In the genomic region with DNA sequence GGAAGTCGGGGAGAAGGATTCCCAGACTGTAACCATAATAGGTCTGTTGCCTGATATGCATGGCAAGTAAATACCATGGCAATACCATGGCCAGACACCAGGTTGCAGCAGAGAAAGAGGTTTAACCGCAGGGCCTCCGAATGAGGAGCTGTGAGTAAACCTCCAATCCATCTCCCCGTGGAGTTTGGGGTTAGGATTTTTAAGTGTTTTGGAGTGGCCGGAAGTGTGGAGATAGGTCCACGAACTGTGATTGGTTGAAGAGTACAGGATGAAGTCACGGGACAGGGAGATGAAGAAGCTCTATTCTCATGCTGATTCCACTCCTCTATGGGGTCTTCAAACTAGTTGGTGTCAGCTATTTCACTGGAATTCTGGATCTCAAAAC, we compare ENCODE assay signal across 8 cellular contexts.
DNase-seq lines count a peak whose midpoint lies in the region; ATAC-seq and TF ChIP-seq lines count a peak whose summit lies in the region.

No MANE protein-coding gene starts in this region.

- POLR2A ChIA-PET in A673 (lab: Charles Lee; ENCODE audit: low non-redundant PET), result no interaction called here
- POLR2A ChIA-PET in MCF 10A (lab: Yijun Ruan, JAX), result interaction anchor here (0.6 to 1.3 kb wide), 4 partner anchors 156 to 431 kb away, joined by 3 to 5 read pairs (median 4); no protein-coding TSS in a partner anchor

- no peaks in the 10 kb centered on the region for H3K9me3 Mint-ChIP-seq in MCF 10A (ENCODE audit: unreplicated experiment)

- H3K4me3 Mint-ChIP-seq in MCF 10A (ENCODE audit: unreplicated experiment), result no peak overlapping the region

- peak; percentile 83 for ATAC-seq in HG02678 (IDR thresholded peaks at IDR 0.05; ENCODE audit: unreplicated experiment)

- BruUV-seq in A673 (replicated peaks; lab: Mats Ljungman, UMichigan) (no TSS peak), MCF 10A (replicated peaks; lab: Mats Ljungman, UMichigan) (no TSS peak)

- peak; percentile 83 for DNase-seq in A673 (ENCODE audit: low spot score)
- peak; percentile 59 for DNase-seq in GM13976 (ENCODE audit: low spot score)
- DNase-seq in NAMALWA (ENCODE audit: low spot score), result peak; percentile 56
- DNase-seq in T follicular helper cell (ENCODE audit: low read depth), result peak; percentile 12
- DNase-seq in MCF 10A (ENCODE audit: unreplicated experiment), result peak; percentile 77
- peak; percentile 87 for DNase-seq in inferior parietal cortex (ENCODE audit: extremely low spot score)
- DNase-seq in stimulated activated CD4-positive, alpha-beta T cell treated with anti-CD3 and anti-CD28 coated beads, Interleukin-15, amount 100 ng/mL, for 24 hours, result peak; percentile 68

- no peaks in the 10 kb centered on the region for H3K4me1 ChIP-seq in A673 (ENCODE audit: insufficient read depth, low read length, poor library complexity, severe bottlenecking)

- H3K36me3 ChIP-seq in A673 (ENCODE audit: insufficient read depth, low read length, poor library complexity, severe bottlenecking), result no peaks in the 10 kb centered on the region

- no peak overlapping the region for H3K4me3 ChIP-seq in A673 (ENCODE audit: low read depth, low read length, poor library complexity, severe bottlenecking)

- CTCF ChIA-PET in A673 (lab: Charles Lee) (interaction anchor here (0.6 to 1.1 kb wide), 5 partner anchors 113 to 595 kb away, joined by 3 to 21 read pairs (median 4); no protein-coding TSS in a partner anchor), MCF 10A (lab: Yijun Ruan, JAX) (interaction anchor here (0.6 to 3.8 kb wide), 31 partner anchors 11 to 425 kb away, joined by 3 to 58 read pairs (median 3); no protein-coding TSS in a partner anchor)

- intact Hi-C loops in A673 (cut with micrococcal nuclease; ENCODE audit: unreplicated experiment) (loop anchor here (1.0 kb wide), 1 partner anchor 194 kb away; no protein-coding TSS in a partner anchor), MCF 10A (cut with micrococcal nuclease) (loop anchor here (1.0 to 5.0 kb wide), 4 partner anchors 194 to 424 kb away; no protein-coding TSS in a partner anchor)

- no peaks in the 10 kb centered on the region for H3K27me3 ChIP-seq in A673 (replicated peaks; ENCODE audit: insufficient read depth, low read depth, low read length, poor library complexity)

- TF ChIP-seq CTCF in A673 (conservative IDR thresholded peaks at IDR 0.05; ENCODE audit: low read depth, low read length), result peak; percentile 65
- peak; percentile 54 for TF ChIP-seq CTCF in GM13976 (IDR thresholded peaks at IDR 0.05; ENCODE audit: borderline replicate concordance, control extremely low read depth, extremely low read depth, insufficient read depth, missing control alignments)
- peak; percentile 59 for TF ChIP-seq CTCF in MCF 10A (IDR thresholded peaks at IDR 0.05; ENCODE audit: unreplicated experiment)

- H3K27ac ChIP-seq in A673 (ENCODE audit: low read depth, low read length, poor library complexity, severe bottlenecking), result no peak overlapping the region

- in situ Hi-C loops in GM13976 (cut with MboI; ENCODE audit: low sequenced_read_pairs, unreplicated experiment), result loop anchor here (5.0 kb wide), 1 partner anchor 196 kb away; no protein-coding TSS in a partner anchor

- peaks cover 11% of the 10 kb centered on the region for H3K27me3 Mint-ChIP-seq in MCF 10A (ENCODE audit: insufficient read depth, unreplicated experiment)

- no peaks in the 10 kb centered on the region for H3K9me3 ChIP-seq in A673 (ENCODE audit: low read depth, low read length, poor library complexity, severe bottlenecking)

- no peak overlapping the region for H3K27ac Mint-ChIP-seq in MCF 10A (ENCODE audit: low read depth, unreplicated experiment)

- H3K36me3 Mint-ChIP-seq in MCF 10A (ENCODE audit: insufficient read depth, unreplicated experiment), result no peaks in the 10 kb centered on the region

- H3K4me1 Mint-ChIP-seq in MCF 10A (ENCODE audit: insufficient read depth, unreplicated experiment), result peaks cover 6% of the 10 kb centered on the region

Comparison
In these comparisons a context has a peak if more than half of its experiments do, and no peak if none do; other contexts are left out.
1. DNase-seq: peak in every context shown above with its lines; median percentile 87 in inferior parietal cortex; 83 in A673; 77 in MCF 10A; 68 in stimulated activated CD4-positive, alpha-beta T cell treated with anti-CD3 and anti-CD28 coated beads, Interleukin-15, amount 100 ng/mL, for 24 hours; 59 in GM13976; 56 in NAMALWA; 12 in T follicular helper cell.